9 cellular contexts compared by ENCODE assay signal in genomic region chr6:151494235-151494950, GRCh38. TPM values are rescaled to one million over a fixed set of nuclear protein-coding genes. Genes with fewer than 3 reads are reported as not detected.
DNase-seq lines count a peak whose midpoint lies in the region; FAIRE-seq and TF ChIP-seq lines count a peak whose summit lies in the region.
"Had no signal": no experiment of that assay in that cellular context is flagged by ENCODE, and none has a peak within 500 bp of the region (broad histone marks: within the 10 kb centered on the region; RNA-seq: fewer than 3 reads in every experiment).

No MANE protein-coding gene starts in this region.

- H3K9me3 ChIP-seq in OCI-LY1 (ENCODE audit: low read length) = no peaks in the 10 kb centered on the region
- H3K9me3 ChIP-seq in kidney (ENCODE audit: control insufficient read depth in 1 of 2, low read length in 2 of 2) = no peaks in the 10 kb centered on the region

- H4K20me1 ChIP-seq in OCI-LY1 (ENCODE audit: insufficient read depth, low read length) = no peaks in the 10 kb centered on the region

- DNase-seq in NCI-H510A treated with DMSO at 0.1 percent for 48 hours (lab: John Stamatoyannopoulos, UW) (peak; percentile 14), NCI-H510A (lab: John Stamatoyannopoulos, UW) (no peak), kidney (peak; percentile 76), NCI-H2107 (lab: John Stamatoyannopoulos, UW) (no peak)
- peak; percentile 11 for DNase-seq in central memory CD4-positive, alpha-beta T cell
- no peak for DNase-seq in stimulated activated naive CD4-positive, alpha-beta T cell (lab: John Stamatoyannopoulos, UW)
- DNase-seq: DND-41 had no signal

- no peaks in the 10 kb centered on the region for H3K9me2 ChIP-seq in OCI-LY1 (ENCODE audit: low read depth, low read length)

- H3K9ac ChIP-seq in OCI-LY1 (ENCODE audit: low read length) = no peak overlapping the region
- peak overlapping the region in 1 of 2 donors; percentile 51 for H3K9ac ChIP-seq in kidney (ENCODE audit: low read length in 2 of 2)

- H2AFZ ChIP-seq in OCI-LY1 (ENCODE audit: low read length) = no peak overlapping the region

- H3K36me3 ChIP-seq in OCI-LY1 (ENCODE audit: insufficient read depth, low read length) (no peaks in the 10 kb centered on the region), kidney (ENCODE audit: control insufficient read depth in 1 of 2, insufficient read depth in 2 of 2, low read length in 2 of 2) (no peaks in the 10 kb centered on the region)

- no peaks in the 10 kb centered on the region for H3F3A ChIP-seq in OCI-LY1 (ENCODE audit: insufficient read depth, low read length)

- H3K4me2 ChIP-seq in OCI-LY1 (ENCODE audit: low read length) = peak overlapping the region; percentile 29; the same call in 1 of the 2 replicates

- H3K27ac ChIP-seq in OCI-LY1 (ENCODE audit: low read depth, low read length, poor library complexity, severe bottlenecking) (no peak overlapping the region), kidney (ENCODE audit: low read depth in 2 of 2, low read length in 2 of 2) (peak overlapping the region; percentile 7 to 16), skin epidermis (peak overlapping the region in 20 of 21 experiments; percentile 41 to 86 (median 78))

- H3K4me1 ChIP-seq in OCI-LY1 (ENCODE audit: insufficient read depth, low read length, severe bottlenecking) = no peaks in the 10 kb centered on the region
- H3K4me1 ChIP-seq in kidney (ENCODE audit: control insufficient read depth in 1 of 2, insufficient read depth in 1 of 2, low read depth in 1 of 2, low read length in 2 of 2) = peaks cover 0 to 10% of the 10 kb centered on the region in 2 donors

- H3K27me3 ChIP-seq in OCI-LY1 (ENCODE audit: insufficient read depth, low read length) = 0 out of 2 replicates have a peak, but pooled peaks cover 3% of the 10 kb centered on the region

- FAIRE-seq in kidney (lab: Jason Lieb, UNC) = no peak

- H3K4me3 ChIP-seq in OCI-LY1 (ENCODE audit: low read depth, low read length, poor library complexity, severe bottlenecking) (peak overlapping the region; percentile 39), kidney (ENCODE audit: low read length in 2 of 2) (peak overlapping the region; percentile 68 to 75), skin epidermis (peak overlapping the region; percentile 48 to 66 (median 57))

- TF ChIP-seq CTCF in OCI-LY1 (IDR thresholded peaks at IDR 0.05; ENCODE audit: low read length) (no peak), kidney (IDR thresholded peaks at IDR 0.05; ENCODE audit: borderline replicate concordance, extremely low read depth, insufficient read depth) (no peak)

- intact Hi-C loops in kidney (cut with DNase I) = no loop called here

- no peaks in the 10 kb centered on the region for H3K79me2 ChIP-seq in OCI-LY1 (ENCODE audit: insufficient read depth, low read length)

RNA-seq across cellular contexts. Expression of gene CCDC170, which starts 0.6 kb away (rescaled TPM):
- total RNA-seq in kidney = 2.1 TPM
- 0.34 TPM for polyA plus RNA-seq in kidney (ENCODE audit: insufficient read depth, low read depth, low replicate concordance)

RNA-seq across cellular contexts. Expression of gene RMND1, which starts 42.5 kb away (rescaled TPM):
- total RNA-seq in kidney = 18.3 TPM
- 33.7 TPM for polyA plus RNA-seq in kidney (ENCODE audit: insufficient read depth, low read depth, low replicate concordance)

Comparison
In these comparisons a context has a peak if more than half of its experiments do, and no peak if none do; other contexts are left out.
1. DNase-seq: peak in NCI-H510A treated with DMSO at 0.1 percent for 48 hours (single experiment), central memory CD4-positive, alpha-beta T cell (single experiment) and kidney (single experiment); none in NCI-H510A (single experiment), NCI-H2107 (single experiment) and stimulated activated naive CD4-positive, alpha-beta T cell (0 of 6).
2. Peak in every context shown above with its lines, with median percentiles within 50 percentile points of each other: H3K4me3 ChIP-seq.